In the genomic region with DNA sequence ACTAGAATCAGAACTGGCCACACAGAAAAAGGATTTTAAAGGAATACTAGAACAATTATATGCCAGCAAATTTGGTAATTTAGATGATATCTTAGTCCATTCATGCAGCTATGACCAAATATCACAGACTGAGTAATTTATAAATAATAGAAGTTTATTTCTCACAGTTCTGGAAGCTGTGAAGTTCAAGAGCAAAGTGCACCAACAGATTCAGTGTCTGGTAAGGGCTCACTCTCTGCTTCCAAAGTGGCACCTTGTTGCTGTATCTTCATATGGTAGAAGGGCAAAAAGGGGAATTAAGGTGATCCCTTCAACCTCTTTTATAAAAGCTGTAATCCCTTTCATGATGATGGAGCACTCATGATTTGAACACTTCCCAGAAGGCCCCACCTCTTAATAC, we compare ENCODE assay signal across 27 cellular contexts. TPM values are rescaled to one million over a fixed set of nuclear protein-coding genes. Genes with fewer than 3 reads are reported as not detected.
DNase-seq lines count a peak whose midpoint lies in the region; ATAC-seq, FAIRE-seq and TF ChIP-seq lines count a peak whose summit lies in the region.
"Had no signal": no experiment of that assay in that cellular context is flagged by ENCODE, and none has a peak within 500 bp of the region (broad histone marks: within the 10 kb centered on the region; RNA-seq: fewer than 3 reads in every experiment).

No MANE protein-coding gene starts in this region.

- ATAC-seq in HepG2 (no peak), right lobe of liver (no peak), GM21786 (IDR thresholded peaks at IDR 0.05; ENCODE audit: unreplicated experiment) (no peak)
- ATAC-seq in central memory CD8-positive, alpha-beta T cell (replicated peaks; ENCODE audit: extremely low read depth, poor library complexity, severe bottlenecking): no peak
- no peak for ATAC-seq in stimulated activated effector memory CD8-positive, alpha-beta T cell treated with anti-CD3 and anti-CD28 coated beads, Interleukin-12 subunit alpha, Interleukin-12 subunit beta, amount 100 ng/mL, for 72 hours
- ATAC-seq: GM12878 had no signal

- H3K9me3 ChIP-seq in HepG2 (ENCODE audit: low read length) (no peaks in the 10 kb centered on the region), right lobe of liver (peaks cover 0 to 3% (median 0%) of the 10 kb centered on the region in 4 donors), SK-N-MC (ENCODE audit: low read depth, low read length) (no peaks in the 10 kb centered on the region)

- FAIRE-seq in HepG2 (lab: Jason Lieb, UNC): no peak
- FAIRE-seq: A204.1, GM12892 had no signal

- TF ChIP-seq EP300 in HepG2 (IDR thresholded peaks at IDR 0.05; ENCODE audit: low read depth in 2 of 2, low read length in 2 of 2) (no peak), HepG2 (CRISPR knock-in tag; IDR thresholded peaks at IDR 0.05; ENCODE audit: borderline replicate concordance) (no peak)

- H3K9ac ChIP-seq in HepG2 (ENCODE audit: insufficient read depth, low read depth, low read length): no peak overlapping the region
- H3K9ac ChIP-seq in SK-N-MC (ENCODE audit: insufficient read length): no peak overlapping the region
- H3K9ac ChIP-seq: BLaER1 treated with 17β-estradiol and CSF1 and Interleukin-3, amounts not matched to agents 10 nM and 100 nM had no signal

- POLR2A ChIA-PET in HepG2 (lab: Yijun Ruan, JAX): no interaction called here

- no peak overlapping the region for H3K4me3 Mint-ChIP-seq in central memory CD8-positive, alpha-beta T cell
- no peak overlapping the region for H3K4me3 Mint-ChIP-seq in stimulated activated effector memory CD8-positive, alpha-beta T cell treated with anti-CD3 and anti-CD28 coated beads, Interleukin-12 subunit alpha, Interleukin-12 subunit beta, amount 100 ng/mL, for 72 hours
- H3K4me3 Mint-ChIP-seq: B cell; CD4-positive, alpha-beta memory T cell; CD8-positive, alpha-beta memory T cell had no signal

- no peaks in the 10 kb centered on the region for H4K20me1 ChIP-seq in HepG2 (ENCODE audit: insufficient read depth, low read length)

- in situ Hi-C loops in HepG2 (cut with HindIII; ENCODE audit: extremely low pct_ligation_motif_present, low pct_unique_long_range_greater_than_20kb): no loop called here

- no peaks in the 10 kb centered on the region for H3K27me3 Mint-ChIP-seq in central memory CD8-positive, alpha-beta T cell
- H3K27me3 Mint-ChIP-seq: B cell; CD4-positive, alpha-beta memory T cell; CD8-positive, alpha-beta memory T cell had no signal

- no peak for TF ChIP-seq RAD21 in HepG2 (CRISPR knock-in tag; IDR thresholded peaks at IDR 0.05)

- no peak for TF ChIP-seq CTCF in HepG2 (CRISPR knock-in tag; IDR thresholded peaks at IDR 0.05)
- TF ChIP-seq CTCF in right lobe of liver (IDR thresholded peaks at IDR 0.05): no peak

- peak overlapping the region; percentile 77 for H3K27ac Mint-ChIP-seq in central memory CD8-positive, alpha-beta T cell (ENCODE audit: low read depth)
- H3K27ac Mint-ChIP-seq in stimulated activated effector memory CD8-positive, alpha-beta T cell treated with anti-CD3 and anti-CD28 coated beads, Interleukin-12 subunit alpha, Interleukin-12 subunit beta, amount 100 ng/mL, for 72 hours: peak overlapping the region; percentile 60
- H3K27ac Mint-ChIP-seq: B cell had no signal

- no peak for TF ChIP-seq POLR2A in HepG2 (IDR thresholded peaks at IDR 0.05; ENCODE audit: insufficient read depth in 1 of 2, low read depth in 2 of 2, low read length in 2 of 2)
- no peak for TF ChIP-seq POLR2A in right lobe of liver (IDR thresholded peaks at IDR 0.05)

- BruUV-seq in HepG2 (replicated peaks; lab: Mats Ljungman, UMichigan): no TSS peak

- H3K27ac ChIP-seq in HepG2 (ENCODE audit: extremely low read length, insufficient read depth, low read length) (no peak overlapping the region), right lobe of liver (no peak overlapping the region), SK-N-MC (0 out of 2 replicates have a peak overlapping the region, but pooled peaks have one; percentile 44)
- H3K27ac ChIP-seq: BLaER1 treated with 17β-estradiol and CSF1 and Interleukin-3, amounts not matched to agents 10 nM and 100 nM; C4-2B had no signal

- peaks cover 26% of the 10 kb centered on the region for H3K36me3 Mint-ChIP-seq in central memory CD8-positive, alpha-beta T cell (ENCODE audit: insufficient read depth)
- H3K36me3 Mint-ChIP-seq in stimulated activated effector memory CD8-positive, alpha-beta T cell treated with anti-CD3 and anti-CD28 coated beads, Interleukin-12 subunit alpha, Interleukin-12 subunit beta, amount 100 ng/mL, for 72 hours: peaks cover 83% of the 10 kb centered on the region

- H2AFZ ChIP-seq in HepG2 (ENCODE audit: low read length): no peak overlapping the region

- intact Hi-C loops in HepG2 (cut with micrococcal nuclease; ENCODE audit: unreplicated experiment) (no loop called here), right lobe of liver (cut with DNase I) (no loop called here)

- H3K4me3 ChIP-seq in HepG2 (replicated peaks in 1 of 3; ENCODE audit: insufficient read depth in 1 of 3, low read depth in 2 of 3, low read length in 3 of 3): no peak overlapping the region
- no peak overlapping the region for H3K4me3 ChIP-seq in right lobe of liver
- H3K4me3 ChIP-seq in SK-N-MC: no peak overlapping the region
- H3K4me3 ChIP-seq: BLaER1 treated with 17β-estradiol and CSF1 and Interleukin-3, amounts not matched to agents 10 nM and 100 nM; GM12878 had no signal

- H3K4me2 ChIP-seq in HepG2 (ENCODE audit: low read depth, low read length): no peak overlapping the region

- peaks cover 6% of the 10 kb centered on the region for H3K9me3 Mint-ChIP-seq in central memory CD8-positive, alpha-beta T cell
- peaks cover 7% of the 10 kb centered on the region for H3K9me3 Mint-ChIP-seq in stimulated activated effector memory CD8-positive, alpha-beta T cell treated with anti-CD3 and anti-CD28 coated beads, Interleukin-12 subunit alpha, Interleukin-12 subunit beta, amount 100 ng/mL, for 72 hours

- CTCF ChIA-PET in HepG2 (lab: Yijun Ruan, JAX; ENCODE audit: low intra/inter-chr PET ratio, low total read pairs): no interaction called here

- H3K36me3 ChIP-seq in HepG2 (replicated peaks in 1 of 2; ENCODE audit: control insufficient read depth in 1 of 2, insufficient read depth in 2 of 2, low read length in 2 of 2) (peaks cover 6 to 12% of the 10 kb centered on the region in 2 experiments; a peak in 4 of 5 replicates), right lobe of liver (peaks cover 0 to 15% (median 6%) of the 10 kb centered on the region in 4 donors), SK-N-MC (ENCODE audit: insufficient read depth, low read length) (peaks cover 19% of the 10 kb centered on the region; the same call in 1 of the 2 replicates)

- peaks cover 17% of the 10 kb centered on the region for H3K4me1 Mint-ChIP-seq in central memory CD8-positive, alpha-beta T cell
- H3K4me1 Mint-ChIP-seq in stimulated activated effector memory CD8-positive, alpha-beta T cell treated with anti-CD3 and anti-CD28 coated beads, Interleukin-12 subunit alpha, Interleukin-12 subunit beta, amount 100 ng/mL, for 72 hours: peaks cover 41% of the 10 kb centered on the region

- peaks cover 17% of the 10 kb centered on the region for H3K4me1 ChIP-seq in HepG2 (ENCODE audit: insufficient read depth, low read length)
- no peaks in the 10 kb centered on the region for H3K4me1 ChIP-seq in right lobe of liver

- H3K79me2 ChIP-seq in HepG2 (ENCODE audit: insufficient read depth, low read length): no peaks in the 10 kb centered on the region

- no peaks in the 10 kb centered on the region for H3K27me3 ChIP-seq in HepG2 (ENCODE audit: control insufficient read depth in 1 of 2, insufficient read depth in 2 of 2, low read length in 2 of 2)
- H3K27me3 ChIP-seq in right lobe of liver: no peaks in the 10 kb centered on the region
- H3K27me3 ChIP-seq: BLaER1 treated with 17β-estradiol and CSF1 and Interleukin-3, amounts not matched to agents 10 nM and 100 nM had no signal

- no peak for DNase-seq in HepG2 (ENCODE audit: low spot score)
- no peak for DNase-seq in right lobe of liver
- no peak for DNase-seq in SK-N-MC (ENCODE audit: low read depth, low spot score)
- DNase-seq in central memory CD8-positive, alpha-beta T cell (ENCODE audit: low spot score in 2 of 2): no peak
- no peak for DNase-seq in stimulated activated effector memory CD8-positive, alpha-beta T cell treated with anti-CD3 and anti-CD28 coated beads, Interleukin-12 subunit alpha, Interleukin-12 subunit beta, amount 100 ng/mL, for 72 hours (ENCODE audit: low spot score in 2 of 2)
- DNase-seq in NOMO-1 treated with dmso at 0.1 percent for 144 hours (lab: John Stamatoyannopoulos, UW; ENCODE audit: unreplicated experiment): no peak
- no peak for DNase-seq in AG08396 (ENCODE audit: low spot score)
- DNase-seq: 8988T; ACHN; AML-193; CD4-positive, alpha-beta memory T cell; CD8-positive, alpha-beta memory T cell; COR-L47; DMS 273 treated with DMSO at 0.1 percent for 48 hours; DMS153; DMS53; DMS79; DND-41; EL; GDM1 had no signal

RNA-seq across cellular contexts. Expression of a gene that starts 20.3 kb away (rescaled TPM):
- total RNA-seq in HepG2 (2016; rRNA removed; fragmentation: Illumina TruSeq; extraction: Trizol): 28.5 and 38.0 TPM in 2 replicates
- 51.3 and 56.9 TPM in 2 replicates for total RNA-seq in HepG2 (2016; cell fraction: cytosol; rRNA removed; fragmentation: Illumina TruSeq; extraction: Trizol; ENCODE audit: low read depth)
- 23.8 and 37.4 TPM in 2 replicates for total RNA-seq in HepG2 (2016; cell fraction: insoluble cytoplasmic fraction; rRNA removed; fragmentation: Illumina TruSeq; extraction: Trizol)
- 75.6 and 77.4 TPM in 2 replicates for total RNA-seq in HepG2 (2016; cell fraction: membrane; rRNA removed; fragmentation: Illumina TruSeq; extraction: Trizol)
- total RNA-seq in HepG2 (2016; cell fraction: nucleus; rRNA removed; fragmentation: Illumina TruSeq; extraction: Trizol): 22.8 and 24.6 TPM in 2 replicates
- polyA plus RNA-seq in HepG2 (2011; rRNA removed): 25.6 and 30.1 TPM in 2 replicates
- 24.2 and 29.8 TPM in 2 replicates for polyA plus RNA-seq in HepG2 (2011; cell fraction: cytosol; rRNA removed)
- polyA plus RNA-seq in HepG2 (2011; cell fraction: nucleus; rRNA removed): 85.8 and 92.8 TPM in 2 replicates
- 14.3 and 23.5 TPM in 2 replicates for polyA plus RNA-seq in HepG2 (2012)
- 52.0 and 56.1 TPM in 2 replicates for polyA plus RNA-seq in HepG2 (2016; cell fraction: cytosol; fragmentation: Illumina TruSeq; extraction: Trizol; ENCODE audit: low read depth)
- 25.2 and 28.5 TPM in 2 replicates for polyA plus RNA-seq in HepG2 (2016; cell fraction: insoluble cytoplasmic fraction; fragmentation: Illumina TruSeq; extraction: Trizol; ENCODE audit: low read depth)
- 60.4 and 61.0 TPM in 2 replicates for polyA plus RNA-seq in HepG2 (2016; cell fraction: membrane; fragmentation: Illumina TruSeq; extraction: Trizol; ENCODE audit: low read depth)
- 46.5 and 50.4 TPM in 2 replicates for polyA plus RNA-seq in HepG2 (2016; cell fraction: nucleus; fragmentation: Illumina TruSeq; extraction: Trizol; ENCODE audit: insufficient read depth, low read depth)
- 10.0 and 18.7 TPM in 2 replicates for polyA minus RNA-seq in HepG2 (2011; rRNA and poly(A)+ RNA removed; ENCODE audit: low replicate concordance)
- polyA minus RNA-seq in HepG2 (2011; cell fraction: cytosol; rRNA and poly(A)+ RNA removed): 8.1 and 8.4 TPM in 2 replicates
- polyA minus RNA-seq in HepG2 (2011; cell fraction: nucleus; rRNA and poly(A)+ RNA removed): 18.6 and 22.9 TPM in 2 replicates
- total RNA-seq in right lobe of liver: 10 to 100 TPM in 5 of 6 experiments, 1 to 10 TPM in 1; 9.7 to 40.6 (median 18.8) TPM

RNA-seq across cellular contexts. Expression of a gene that starts 57.0 kb away (rescaled TPM):
- 7.0 and 16.9 TPM in 2 replicates for total RNA-seq in HepG2 (2016; rRNA removed; fragmentation: Illumina TruSeq; extraction: Trizol)
- 8.3 and 8.9 TPM in 2 replicates for total RNA-seq in HepG2 (2016; cell fraction: cytosol; rRNA removed; fragmentation: Illumina TruSeq; extraction: Trizol; ENCODE audit: low read depth)
- 6.0 and 17.5 TPM in 2 replicates for total RNA-seq in HepG2 (2016; cell fraction: insoluble cytoplasmic fraction; rRNA removed; fragmentation: Illumina TruSeq; extraction: Trizol)
- total RNA-seq in HepG2 (2016; cell fraction: membrane; rRNA removed; fragmentation: Illumina TruSeq; extraction: Trizol): 10.1 and 13.2 TPM in 2 replicates
- total RNA-seq in HepG2 (2016; cell fraction: nucleus; rRNA removed; fragmentation: Illumina TruSeq; extraction: Trizol): 24.2 and 26.2 TPM in 2 replicates
- 34.5 and 38.6 TPM in 2 replicates for polyA plus RNA-seq in HepG2 (2011; rRNA removed)
- polyA plus RNA-seq in HepG2 (2011; cell fraction: cytosol; rRNA removed): 9.0 and 10.4 TPM in 2 replicates
- polyA plus RNA-seq in HepG2 (2011; cell fraction: nucleus; rRNA removed): 190 and 200 TPM in 2 replicates
- polyA plus RNA-seq in HepG2 (2012): 8.5 and 20.0 TPM in 2 replicates
- 8.6 and 9.1 TPM in 2 replicates for polyA plus RNA-seq in HepG2 (2016; cell fraction: cytosol; fragmentation: Illumina TruSeq; extraction: Trizol; ENCODE audit: low read depth)
- 8.9 and 10.1 TPM in 2 replicates for polyA plus RNA-seq in HepG2 (2016; cell fraction: insoluble cytoplasmic fraction; fragmentation: Illumina TruSeq; extraction: Trizol; ENCODE audit: low read depth)
- 12.6 and 15.4 TPM in 2 replicates for polyA plus RNA-seq in HepG2 (2016; cell fraction: membrane; fragmentation: Illumina TruSeq; extraction: Trizol; ENCODE audit: low read depth)
- 68.6 and 68.9 TPM in 2 replicates for polyA plus RNA-seq in HepG2 (2016; cell fraction: nucleus; fragmentation: Illumina TruSeq; extraction: Trizol; ENCODE audit: insufficient read depth, low read depth)
- polyA minus RNA-seq in HepG2 (2011; rRNA and poly(A)+ RNA removed; ENCODE audit: low replicate concordance): 33.1 and 43.4 TPM in 2 replicates
- 8.4 and 8.5 TPM in 2 replicates for polyA minus RNA-seq in HepG2 (2011; cell fraction: cytosol; rRNA and poly(A)+ RNA removed)
- polyA minus RNA-seq in HepG2 (2011; cell fraction: nucleus; rRNA and poly(A)+ RNA removed): 60.7 and 63.2 TPM in 2 replicates
- 10 to 100 TPM; 34.9 to 51.8 (median 40.7) TPM for total RNA-seq in right lobe of liver
